Comparison of ENCODE assay signal across 19 cellular contexts in genomic region chr17:1552911-1553310, GRCh38.
"Had no signal": no experiment of that assay in that cellular context is flagged by ENCODE, and none has a peak within 500 bp of the region (broad histone marks: within the 10 kb centered on the region; RNA-seq: fewer than 3 reads in every experiment).

No MANE protein-coding gene starts in this region.

- H3K4me1 ChIP-seq: psoas muscle had no signal

- DNase-seq: activated CD4-positive, alpha-beta T cell treated with anti-CD3 and anti-CD28 coated beads, Interleukin-2, amount 10 ng/mL, durations not matched to agents 7 days and 5 days; activated CD4-positive, CD25-positive, alpha-beta regulatory T cell; activated effector memory CD4-positive, alpha-beta T cell treated with anti-CD3 and anti-CD28 coated beads, Interleukin-2, amount 50 U/mL, for 16 hours; brain microvascular endothelial cell; dermis blood vessel endothelial cell; glutamatergic neuron; immature natural killer cell; left colon; natural killer cell; occipital lobe; psoas muscle; stimulated activated CD4-positive, alpha-beta T cell treated with anti-CD3 and anti-CD28 coated beads, Interleukin-2, amount 100 ng/mL, for 48 hours; T-helper 17 cell had no signal

- H3K9me3 Mint-ChIP-seq: activated CD4-positive, alpha-beta T cell treated with anti-CD3 and anti-CD28 coated beads, Interleukin-2, amount 10 ng/mL, durations not matched to agents 7 days and 5 days; immature natural killer cell; natural killer cell; stimulated activated naive CD8-positive, alpha-beta T cell treated with anti-CD3 and anti-CD28 coated beads, Interleukin-15, Interleukin-2, amounts not matched to agents 100 ng/mL and 50 ng/mL, for 24 hours had no signal

- H3K27me3 ChIP-seq: brain microvascular endothelial cell, vagina had no signal

- H3K4me3 Mint-ChIP-seq: activated CD4-positive, alpha-beta T cell treated with anti-CD3 and anti-CD28 coated beads, Interleukin-2, amount 10 ng/mL, durations not matched to agents 7 days and 5 days; activated naive CD8-positive, alpha-beta T cell; immature natural killer cell; natural killer cell; stimulated activated naive CD8-positive, alpha-beta T cell treated with anti-CD3 and anti-CD28 coated beads, Interleukin-15, Interleukin-2, amounts not matched to agents 100 ng/mL and 50 ng/mL, for 24 hours; T-helper 17 cell had no signal

- H3K9me3 ChIP-seq: psoas muscle, vagina had no signal

- FAIRE-seq: TTC549 had no signal

- H3K27me3 Mint-ChIP-seq: activated CD4-positive, alpha-beta T cell treated with anti-CD3 and anti-CD28 coated beads, Interleukin-2, amount 10 ng/mL, durations not matched to agents 7 days and 5 days; activated naive CD8-positive, alpha-beta T cell; stimulated activated naive CD8-positive, alpha-beta T cell treated with anti-CD3 and anti-CD28 coated beads, Interleukin-15, Interleukin-2, amounts not matched to agents 100 ng/mL and 50 ng/mL, for 24 hours; T-helper 17 cell had no signal

- H3K27ac ChIP-seq: brain microvascular endothelial cell, psoas muscle, vagina had no signal

- H3K27ac Mint-ChIP-seq: activated CD4-positive, alpha-beta T cell treated with anti-CD3 and anti-CD28 coated beads, Interleukin-2, amount 10 ng/mL, durations not matched to agents 7 days and 5 days; activated naive CD8-positive, alpha-beta T cell; natural killer cell; stimulated activated naive CD8-positive, alpha-beta T cell treated with anti-CD3 and anti-CD28 coated beads, Interleukin-15, Interleukin-2, amounts not matched to agents 100 ng/mL and 50 ng/mL, for 24 hours had no signal

- ATAC-seq: esophagus mucosa, left colon, natural killer cell, psoas muscle, sciatic nerve, T-helper 17 cell had no signal

- H3K4me3 ChIP-seq: psoas muscle, vagina had no signal
